Comparison of ENCODE assay signal across 1 cellular context in genomic region chr11:15969701-15970329, GRCh38.
TF ChIP-seq lines count a peak whose summit lies in the region.

No MANE protein-coding gene starts in this region.

TF ChIP-seq in SK-N-SH, 30 proteins besides CTCF, POLR2A, EP300 and RAD21 (continued from another document):
- no peak for TF ChIP-seq PBX3 (IDR thresholded peaks at IDR 0.05)
- no peak for TF ChIP-seq TAF1 (IDR thresholded peaks at IDR 0.05; ENCODE audit: borderline replicate concordance, low read depth, low read length)
- TF ChIP-seq ELF1 (IDR thresholded peaks at IDR 0.05): no peak
- TF ChIP-seq SIN3A (IDR thresholded peaks at IDR 0.05; ENCODE audit: borderline replicate concordance, low read depth, low read length): no peak
- no peak for TF ChIP-seq POLR2AphosphoS5 (IDR thresholded peaks at IDR 0.05; ENCODE audit: low read depth, low read length)
- no peak for TF ChIP-seq MEF2A (IDR thresholded peaks at IDR 0.05; ENCODE audit: borderline replicate concordance, low read depth)
- TF ChIP-seq MXI1 (IDR thresholded peaks at IDR 0.05; ENCODE audit: low read depth, low read length): no peak
- no peak for TF ChIP-seq YY1 (IDR thresholded peaks at IDR 0.05; ENCODE audit: low read depth)
- no peak for TF ChIP-seq FOXM1 (IDR thresholded peaks at IDR 0.05; ENCODE audit: low read depth)
